Comparison of ENCODE assay signal across 18 cellular contexts in genomic region chr9:14270358-14271077, GRCh38. TPM values are rescaled to one million over a fixed set of nuclear protein-coding genes. Genes with fewer than 3 reads are reported as not detected.
A peak's percentile ranks its signal among the peaks of the same experiment; 100 is the strongest.
DNase-seq lines count a peak whose midpoint lies in the region; ATAC-seq and TF ChIP-seq lines count a peak whose summit lies in the region.
"Had no signal": no experiment of that assay in that cellular context is flagged by ENCODE, and none has a peak within 500 bp of the region (broad histone marks: within the 10 kb centered on the region; RNA-seq: fewer than 3 reads in every experiment).

No MANE protein-coding gene starts in this region.

- H3K27ac Mint-ChIP-seq in H9 = peak overlapping the region in 2 of 3 experiments; percentile 54 to 76; a peak in 2 of 7 replicates
- no peak overlapping the region for H3K27ac Mint-ChIP-seq in immature natural killer cell
- H3K27ac Mint-ChIP-seq: activated naive CD4-positive, alpha-beta T cell treated with anti-CD3 and anti-CD28 coated beads, Interleukin-2, amount 10 ng/mL, durations not matched to agents 7 days and 5 days had no signal

- no peak overlapping the region for H3T11ph ChIP-seq in H9 (ENCODE audit: low read length)

- H2BK15ac ChIP-seq in H9 (ENCODE audit: low read depth, low read length) = no peak overlapping the region

- no peak overlapping the region for H2BK12ac ChIP-seq in H9 (ENCODE audit: insufficient read length, low read depth, low read length)

- H3K23me2 ChIP-seq in H9 (ENCODE audit: insufficient read length, low read depth, low read length, poor library complexity, severe bottlenecking) = no peaks in the 10 kb centered on the region

- H3K23ac ChIP-seq in H9 (ENCODE audit: insufficient read length, low read depth, low read length) = no peak overlapping the region

- H4K91ac ChIP-seq in H9 (ENCODE audit: insufficient read length, low read depth, low read length) = no peak overlapping the region

- H3K4ac ChIP-seq in H9 (ENCODE audit: low read depth, low read length) = no peak overlapping the region

- H4K5ac ChIP-seq in H9 (ENCODE audit: insufficient read length, low read depth, low read length) = no peak overlapping the region

- H3K9ac ChIP-seq in H9 (ENCODE audit: extremely low read depth, insufficient read length, low read length) (no peak overlapping the region), SK-N-MC (ENCODE audit: insufficient read length) (no peak overlapping the region), rectal smooth muscle tissue (ENCODE audit: low read length) (no peak overlapping the region)

- H3K79me2 ChIP-seq in H9 (ENCODE audit: insufficient read depth, low read length) = 0 out of 2 replicates have a peak, but pooled peaks cover 2% of the 10 kb centered on the region

- no peak for ATAC-seq in HG02678 (IDR thresholded peaks at IDR 0.05; ENCODE audit: unreplicated experiment)

- H3K4me3 ChIP-seq in SK-N-MC (peak overlapping the region; percentile 63; the same call in 1 of the 2 replicates), fibroblast of pulmonary artery (replicated peaks; ENCODE audit: low read depth, low read length) (no peak overlapping the region), rectal smooth muscle tissue (ENCODE audit: low read length) (no peak overlapping the region)
- H3K4me3 ChIP-seq: MG63, ovary, thyroid gland had no signal

- H3K9me3 Mint-ChIP-seq in H9 (no peaks in the 10 kb centered on the region), immature natural killer cell (peaks cover 0 to 10% (median 5%) of the 10 kb centered on the region in 6 donors)
- H3K9me3 Mint-ChIP-seq: activated naive CD4-positive, alpha-beta T cell treated with anti-CD3 and anti-CD28 coated beads, Interleukin-2, amount 10 ng/mL, durations not matched to agents 7 days and 5 days had no signal

- H3K27me3 Mint-ChIP-seq in H9 (ENCODE audit: low read depth) (no peaks in the 10 kb centered on the region), immature natural killer cell (ENCODE audit: low read depth in 3 of 3) (peaks cover 0 to 2% (median 2%) of the 10 kb centered on the region in 3 donors)
- H3K27me3 Mint-ChIP-seq: activated naive CD4-positive, alpha-beta T cell treated with anti-CD3 and anti-CD28 coated beads, Interleukin-2, amount 10 ng/mL, durations not matched to agents 7 days and 5 days had no signal

- H3K27me3 ChIP-seq in H9 (ENCODE audit: insufficient read depth, low read length) (no peaks in the 10 kb centered on the region), rectal smooth muscle tissue (ENCODE audit: control insufficient read depth, insufficient read depth, low read length) (no peaks in the 10 kb centered on the region)
- H3K27me3 ChIP-seq: MG63, ovary, thyroid gland had no signal

- TF ChIP-seq CTCF in H9 (conservative IDR thresholded peaks at IDR 0.05) = no peak
- TF ChIP-seq CTCF in fibroblast of pulmonary artery (IDR thresholded peaks at IDR 0.05; ENCODE audit: low read length, missing control alignments) = no peak

- H3K4me1 ChIP-seq in H9 (ENCODE audit: insufficient read depth, low read length) (peaks cover 12% of the 10 kb centered on the region), rectal smooth muscle tissue (ENCODE audit: control insufficient read depth, insufficient read depth, low read length) (peaks cover 32% of the 10 kb centered on the region)

- no peak overlapping the region for H2AK5ac ChIP-seq in H9 (ENCODE audit: insufficient read length, low read length)

- H4K20me1 ChIP-seq in H9 (ENCODE audit: control insufficient read depth, insufficient read depth, insufficient read length) = no peaks in the 10 kb centered on the region

- H3K56ac ChIP-seq in H9 (ENCODE audit: insufficient read length, low read depth, low read length) = no peak overlapping the region

- H3K36me3 ChIP-seq in SK-N-MC (ENCODE audit: insufficient read depth, low read length) = no peaks in the 10 kb centered on the region; the same call in 1 of the 2 replicates
- H3K36me3 ChIP-seq in rectal smooth muscle tissue (ENCODE audit: control insufficient read depth, insufficient read depth, low read length) = no peaks in the 10 kb centered on the region
- H3K36me3 ChIP-seq: ovary, thyroid gland had no signal

- H3K4me1 Mint-ChIP-seq in H9 (peaks cover 41 to 47% of the 10 kb centered on the region in 2 experiments), immature natural killer cell (peaks cover 2 to 11% of the 10 kb centered on the region in 2 donors)
- H3K4me1 Mint-ChIP-seq: activated naive CD4-positive, alpha-beta T cell treated with anti-CD3 and anti-CD28 coated beads, Interleukin-2, amount 10 ng/mL, durations not matched to agents 7 days and 5 days had no signal

- no peaks in the 10 kb centered on the region for H3K79me1 ChIP-seq in H9 (ENCODE audit: insufficient read depth, low read depth, low read length, poor library complexity, severe bottlenecking)

- no peak overlapping the region for H2BK20ac ChIP-seq in H9 (ENCODE audit: low read depth, low read length, poor library complexity, severe bottlenecking)

- H3K14ac ChIP-seq in H9 (ENCODE audit: insufficient read depth, low read length) = no peak overlapping the region

- no peak overlapping the region for H2BK5ac ChIP-seq in H9 (ENCODE audit: insufficient read length, low read length)

- H3K36me3 Mint-ChIP-seq in H9 (ENCODE audit: insufficient read depth in 1 of 3, low read depth in 3 of 3) = peaks cover 2 to 6% (median 6%) of the 10 kb centered on the region in 3 experiments; a peak in 5 of 7 replicates
- no peaks in the 10 kb centered on the region for H3K36me3 Mint-ChIP-seq in immature natural killer cell
- H3K36me3 Mint-ChIP-seq: activated naive CD4-positive, alpha-beta T cell treated with anti-CD3 and anti-CD28 coated beads, Interleukin-2, amount 10 ng/mL, durations not matched to agents 7 days and 5 days had no signal

- H3K4me2 ChIP-seq in H9 (ENCODE audit: insufficient read depth, insufficient read length, low read length) = no peak overlapping the region

- no peak overlapping the region for H2AFZ ChIP-seq in H9 (ENCODE audit: low read length)

- H3K9me3 ChIP-seq in H9 (ENCODE audit: control insufficient read depth, low read depth, low read length) = no peaks in the 10 kb centered on the region
- no peaks in the 10 kb centered on the region for H3K9me3 ChIP-seq in SK-N-MC (ENCODE audit: low read depth, low read length)
- H3K9me3 ChIP-seq: MG63, ovary, thyroid gland had no signal

- DNase-seq in H9 = no peak
- no peak for DNase-seq in SK-N-MC (ENCODE audit: low read depth, low spot score)
- DNase-seq in fibroblast of pulmonary artery (ENCODE audit: low read depth) = peak; percentile 56
- DNase-seq in immature natural killer cell = no peak
- DNase-seq in SW 1271 (lab: John Stamatoyannopoulos, UW) = no peak
- DNase-seq: activated CD4-positive, alpha-beta T cell treated with anti-CD3 and anti-CD28 coated beads for 1 hour; activated CD8-positive, alpha-beta memory T cell treated with anti-CD3 and anti-CD28 coated beads, Interleukin-2, amount 50 U/mL, for 4 hours; activated naive CD4-positive, alpha-beta T cell treated with anti-CD3 and anti-CD28 coated beads, Interleukin-2, amount 10 ng/mL, durations not matched to agents 7 days and 5 days; central memory CD4-positive, alpha-beta T cell; DND-41 had no signal

- H3K4me3 Mint-ChIP-seq in H9 (no peak overlapping the region), immature natural killer cell (no peak overlapping the region)
- H3K4me3 Mint-ChIP-seq: activated naive CD4-positive, alpha-beta T cell treated with anti-CD3 and anti-CD28 coated beads, Interleukin-2, amount 10 ng/mL, durations not matched to agents 7 days and 5 days had no signal

- WGBS in H9 (ENCODE audit: extremely low coverage, insufficient read length, low lambda C conversion rate) = no CpG with 5 or more reads among the region's 4 CpGs

- no peak overlapping the region for H2BK120ac ChIP-seq in H9 (ENCODE audit: low read depth, low read length, poor library complexity, severe bottlenecking)

- H3K27ac ChIP-seq in H9 (ENCODE audit: insufficient read length, low read depth, low read length) = no peak overlapping the region
- H3K27ac ChIP-seq in SK-N-MC = no peak overlapping the region
- H3K27ac ChIP-seq in rectal smooth muscle tissue (ENCODE audit: low read depth, low read length) = peak overlapping the region; percentile 70
- H3K27ac ChIP-seq: C4-2B, epithelial cell of prostate, ovary, thyroid gland had no signal

- H4K8ac ChIP-seq in H9 (replicated peaks; ENCODE audit: insufficient read length, low read depth, low read length) = no peak overlapping the region

- H3K18ac ChIP-seq in H9 (ENCODE audit: insufficient read length, low read depth, low read length) = no peak overlapping the region

RNA-seq across cellular contexts. Expression of gene NFIB, which starts 43.4 kb away (rescaled TPM):
- total RNA-seq in H9 (2021) = 13.3 and 14.3 TPM in 2 replicates
- not detected for polyA plus RNA-seq in immature natural killer cell
- total RNA-seq: T-helper 1 cell treated with Interleukin-12 subunit alpha and Interleukin-12 subunit beta and Interleukin-4 antibody, amounts not matched to agents 30 ng/mL and 1 ng/mL, for 36 hours had no signal

Comparison
In these comparisons a context has a peak if more than half of its experiments do, and no peak if none do; other contexts are left out.
1. H3K27ac Mint-ChIP-seq: peak in H9 (2 of 3); none in immature natural killer cell (0 of 6).